Comparison of ENCODE assay signal across 8 cellular contexts in genomic region chr11:19905280-19905853, GRCh38.
DNase-seq lines count a peak whose midpoint lies in the region; ATAC-seq, FAIRE-seq and TF ChIP-seq lines count a peak whose summit lies in the region.

No MANE protein-coding gene starts in this region.

- H3K36me3 ChIP-seq in CD8-positive, alpha-beta memory T cell (ENCODE audit: insufficient read depth, low read length), result no peaks in the 10 kb centered on the region

- H3K27ac ChIP-seq in foreskin keratinocyte, result no peak overlapping the region
- no peak overlapping the region for H3K27ac ChIP-seq in CD8-positive, alpha-beta memory T cell (ENCODE audit: low read depth, low read length)

- no peaks in the 10 kb centered on the region for H3K9me3 Mint-ChIP-seq in CD8-positive, alpha-beta memory T cell

- H3K36me3 Mint-ChIP-seq in CD8-positive, alpha-beta memory T cell, result no peaks in the 10 kb centered on the region

- no peaks in the 10 kb centered on the region for H3K4me1 Mint-ChIP-seq in CD8-positive, alpha-beta memory T cell

- H3K27me3 Mint-ChIP-seq in CD8-positive, alpha-beta memory T cell, result no peaks in the 10 kb centered on the region

- H3K4me1 ChIP-seq in foreskin keratinocyte, result no peaks in the 10 kb centered on the region
- no peaks in the 10 kb centered on the region for H3K4me1 ChIP-seq in CD8-positive, alpha-beta memory T cell (ENCODE audit: insufficient read depth, low read length)

- no peaks in the 10 kb centered on the region for H3K9me3 ChIP-seq in CD8-positive, alpha-beta memory T cell (ENCODE audit: low read length)

- DNase-seq in Ammon's horn (ENCODE audit: low spot score), result peak; percentile 54
- DNase-seq in HTR-8/SVneo (ENCODE audit: insufficient read length, low spot score), result peak; percentile 51
- DNase-seq in RPMI7951 (ENCODE audit: low read depth), result peak; percentile 38
- peak in 1 of 2 donors; percentile 39 for DNase-seq in foreskin keratinocyte
- DNase-seq in retina, result peak; percentile 32
- DNase-seq in CD8-positive, alpha-beta memory T cell, result no peak

- ATAC-seq in foreskin keratinocyte (peak; percentile 73), HG03045 (IDR thresholded peaks at IDR 0.05; ENCODE audit: unreplicated experiment) (no peak), GM19023 (IDR thresholded peaks at IDR 0.05; ENCODE audit: unreplicated experiment) (no peak)

- peak overlapping the region in 1 of 8 donors; percentile 5 for H3K27ac Mint-ChIP-seq in CD8-positive, alpha-beta memory T cell

- POLR2A ChIA-PET in CD8-positive, alpha-beta memory T cell (lab: Charles Lee), result no interaction called here

- H3K4me3 Mint-ChIP-seq in CD8-positive, alpha-beta memory T cell, result no peak overlapping the region

- H3K27me3 ChIP-seq in foreskin keratinocyte, result no peaks in the 10 kb centered on the region
- H3K27me3 ChIP-seq in CD8-positive, alpha-beta memory T cell (ENCODE audit: insufficient read depth, low read length, poor library complexity, severe bottlenecking), result no peaks in the 10 kb centered on the region

- peak; percentile 82 for TF ChIP-seq CTCF in foreskin keratinocyte (conservative IDR thresholded peaks at IDR 0.05)

- FAIRE-seq in HTR-8/SVneo (lab: Jason Lieb, UNC), result no peak

- CTCF ChIA-PET in CD8-positive, alpha-beta memory T cell (lab: Charles Lee), result interaction anchor here (1.2 kb wide), 1 partner anchor 348 kb away, joined by 3 read pairs; no protein-coding TSS in a partner anchor

- H3K4me3 ChIP-seq in CD8-positive, alpha-beta memory T cell (ENCODE audit: low read length), result no peak overlapping the region

Comparison
In these comparisons a context has a peak if more than half of its experiments do, and no peak if none do; other contexts are left out.
1. DNase-seq: peak in Ammon's horn (single experiment), HTR-8/SVneo (single experiment), RPMI7951 (single experiment) and retina (single experiment); none in CD8-positive, alpha-beta memory T cell (0 of 5).